In the genomic region with DNA sequence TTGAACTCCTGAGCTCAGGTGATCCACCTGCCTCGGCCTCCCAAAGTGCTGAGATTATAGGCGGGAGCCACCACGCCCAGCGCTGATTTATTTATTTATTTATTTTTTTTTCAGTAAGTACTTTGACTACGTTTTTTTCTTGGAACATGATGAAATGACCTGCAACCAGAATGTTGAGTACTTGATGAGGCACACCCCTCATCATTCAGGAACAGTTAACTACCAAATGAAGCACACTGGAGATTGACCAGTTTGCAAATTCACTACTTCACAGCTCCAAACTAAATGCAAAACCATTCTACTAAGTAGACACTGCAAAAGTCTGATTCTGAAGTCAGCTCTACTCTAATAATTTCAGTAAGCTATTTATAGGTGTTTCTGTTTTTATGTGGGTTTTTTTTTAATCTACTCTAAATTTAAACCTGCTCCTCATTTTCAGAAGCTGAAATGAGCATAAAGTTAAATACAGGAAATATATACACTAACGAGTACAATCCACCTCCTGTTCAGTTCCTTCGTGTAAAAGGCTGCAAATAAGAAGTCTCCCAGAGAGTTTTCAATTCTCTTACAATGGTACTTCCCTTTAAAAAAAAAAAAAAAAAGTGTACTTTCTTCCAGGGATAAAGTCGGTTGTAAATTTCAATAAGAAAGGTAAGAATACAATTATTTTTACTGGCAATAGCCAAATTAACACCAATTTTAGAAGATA, we compare ENCODE assay signal across 1 cellular context.
TF ChIP-seq lines count a peak whose summit lies in the region.

No MANE protein-coding gene starts in this region.

TF ChIP-seq in endothelial cell of umbilical vein, 7 proteins besides CTCF, POLR2A, EP300 and RAD21 (continued from another document):
- TF ChIP-seq, protein P1, sequence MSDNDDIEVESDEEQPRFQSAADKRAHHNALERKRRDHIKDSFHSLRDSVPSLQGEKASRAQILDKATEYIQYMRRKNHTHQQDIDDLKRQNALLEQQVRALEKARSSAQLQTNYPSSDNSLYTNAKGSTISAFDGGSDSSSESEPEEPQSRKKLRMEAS (IDR thresholded peaks at IDR 0.05; ENCODE audit: insufficient read depth, insufficient read length), result no peak
TF ChIP-seq in endothelial cell of umbilical vein: peak in this region for 0.
